In the genomic region with DNA sequence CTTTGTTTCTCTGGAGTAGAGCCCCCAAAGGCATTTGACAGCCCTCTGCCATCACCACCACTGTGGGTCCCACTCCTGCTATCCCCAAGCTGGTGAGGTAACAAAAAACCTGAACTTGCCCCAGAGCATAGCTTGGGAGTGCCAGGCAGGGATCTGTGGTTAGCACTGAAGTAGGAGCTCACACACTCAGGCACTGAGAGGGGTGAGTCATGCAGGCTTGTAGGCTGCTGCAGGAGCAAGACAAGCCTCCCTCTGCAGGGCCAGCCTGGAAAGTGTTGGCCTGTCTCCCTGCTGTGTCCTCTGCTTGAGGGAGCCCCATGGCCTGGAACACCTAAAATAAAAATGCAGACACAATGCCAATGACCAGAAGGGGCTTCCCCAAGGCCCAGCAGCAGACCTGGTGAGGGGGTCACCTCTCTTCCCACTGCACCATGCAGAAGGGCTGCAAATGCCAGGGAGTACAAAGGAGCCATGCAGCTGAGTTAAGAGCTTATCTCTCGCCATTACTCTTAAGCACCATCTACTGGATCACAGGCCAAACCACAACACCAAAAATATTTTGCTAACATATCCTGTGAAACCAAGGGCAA, we compare ENCODE assay signal across 13 cellular contexts.
DNase-seq lines count a peak whose midpoint lies in the region; ATAC-seq and TF ChIP-seq lines count a peak whose summit lies in the region.
"Had no signal": no experiment of that assay in that cellular context is flagged by ENCODE, and none has a peak within 500 bp of the region (broad histone marks: within the 10 kb centered on the region; RNA-seq: fewer than 3 reads in every experiment).

No MANE protein-coding gene starts in this region.

- no peaks in the 10 kb centered on the region for H3K36me3 ChIP-seq in OCI-LY3 (replicated peaks; ENCODE audit: low read depth, low read length)
- H3K36me3 ChIP-seq: sigmoid colon had no signal

- no peaks in the 10 kb centered on the region for H3K79me2 ChIP-seq in OCI-LY3 (ENCODE audit: low read length)
- H3K79me2 ChIP-seq: hepatocyte had no signal

- H3K4me1 ChIP-seq in OCI-LY3 (ENCODE audit: low read length): no peaks in the 10 kb centered on the region
- H3K4me1 ChIP-seq: sigmoid colon had no signal

- H3K27ac Mint-ChIP-seq in activated CD4-positive, alpha-beta T cell treated with anti-CD3 and anti-CD28 coated beads, Interleukin-2, amount 10 ng/mL, durations not matched to agents 7 days and 5 days: no peak overlapping the region
- H3K27ac Mint-ChIP-seq: T-helper 17 cell had no signal

- H3K36me3 Mint-ChIP-seq in activated CD4-positive, alpha-beta T cell treated with anti-CD3 and anti-CD28 coated beads, Interleukin-2, amount 10 ng/mL, durations not matched to agents 7 days and 5 days (ENCODE audit: low read depth): no peaks in the 10 kb centered on the region

- TF ChIP-seq CTCF in OCI-LY3 (IDR thresholded peaks at IDR 0.05; ENCODE audit: low read depth, low read length) (peak; percentile 46), choroid plexus epithelial cell (conservative IDR thresholded peaks at IDR 0.05; ENCODE audit: low read depth, low read length) (no peak), dorsolateral prefrontal cortex (IDR thresholded peaks at IDR 0.05 in 54 of 56, conservative IDR thresholded peaks at IDR 0.05 in 2 of 56; ENCODE audit: low read depth in 1 of 56, partially characterized antibody in 56 of 56) (no peak)

- no peaks in the 10 kb centered on the region for H3K9me3 Mint-ChIP-seq in activated CD4-positive, alpha-beta T cell treated with anti-CD3 and anti-CD28 coated beads, Interleukin-2, amount 10 ng/mL, durations not matched to agents 7 days and 5 days

- CTCF ChIA-PET in activated CD4-positive, alpha-beta T cell treated with anti-CD3 and anti-CD28 coated beads, Interleukin-2, amount 10 ng/mL, durations not matched to agents 7 days and 5 days (lab: Charles Lee): interaction anchor here (1.0 kb wide), 1 partner anchor 66 kb away, joined by 3 read pairs; no protein-coding TSS in a partner anchor

- H3K27ac ChIP-seq in OCI-LY3 (ENCODE audit: low read length) (no peak overlapping the region), dorsolateral prefrontal cortex (no peak overlapping the region)
- H3K27ac ChIP-seq: hepatocyte, sigmoid colon had no signal

- no peaks in the 10 kb centered on the region for H3K9me3 ChIP-seq in OCI-LY3 (ENCODE audit: insufficient read depth, low read length)
- H3K9me3 ChIP-seq: sigmoid colon had no signal

- no peaks in the 10 kb centered on the region for H4K20me1 ChIP-seq in OCI-LY3 (ENCODE audit: insufficient read depth, low read length)

- DNase-seq in SIG-M5 treated with dmso at 0.1 percent for 504 hours (lab: John Stamatoyannopoulos, UW; ENCODE audit: unreplicated experiment): peak; percentile 25
- DNase-seq in SIG-M5 (lab: John Stamatoyannopoulos, UW): no peak
- peak; percentile 3 for DNase-seq in choroid plexus epithelial cell (ENCODE audit: low read depth)
- DNase-seq in dorsolateral prefrontal cortex: no peak
- DNase-seq in DMS153 (lab: John Stamatoyannopoulos, UW): no peak
- no peak for DNase-seq in activated CD4-positive, alpha-beta T cell treated with anti-CD3 and anti-CD28 coated beads, Interleukin-2, amount 10 ng/mL, durations not matched to agents 7 days and 5 days
- DNase-seq: activated CD8-positive, alpha-beta memory T cell treated with anti-CD3 and anti-CD28 coated beads, Interleukin-2, amount 50 U/mL, for 48 hours; NCI-H446; sigmoid colon; T-helper 17 cell had no signal

- H3K4me1 Mint-ChIP-seq in activated CD4-positive, alpha-beta T cell treated with anti-CD3 and anti-CD28 coated beads, Interleukin-2, amount 10 ng/mL, durations not matched to agents 7 days and 5 days: no peaks in the 10 kb centered on the region
- H3K4me1 Mint-ChIP-seq: T-helper 17 cell had no signal

- H2AFZ ChIP-seq in OCI-LY3 (ENCODE audit: low read depth, low read length): no peak overlapping the region
- H2AFZ ChIP-seq: hepatocyte had no signal

- H3K27me3 ChIP-seq in OCI-LY3 (ENCODE audit: low read depth, low read length): no peaks in the 10 kb centered on the region
- H3K27me3 ChIP-seq in dorsolateral prefrontal cortex: peaks cover 0 to 4% (median 0%) of the 10 kb centered on the region in 45 donors
- H3K27me3 ChIP-seq: hepatocyte, sigmoid colon had no signal

- POLR2A ChIA-PET in activated CD4-positive, alpha-beta T cell treated with anti-CD3 and anti-CD28 coated beads, Interleukin-2, amount 10 ng/mL, durations not matched to agents 7 days and 5 days (lab: Charles Lee): no interaction called here

- no peak overlapping the region for H3K9ac ChIP-seq in OCI-LY3 (ENCODE audit: low read length)

- no peak overlapping the region for H3K4me2 ChIP-seq in OCI-LY3 (ENCODE audit: low read length)
- H3K4me2 ChIP-seq: hepatocyte had no signal

- H3K4me3 ChIP-seq in OCI-LY3 (ENCODE audit: low read length): no peak overlapping the region
- H3K4me3 ChIP-seq in choroid plexus epithelial cell (ENCODE audit: low read depth, low read length): no peak overlapping the region
- no peak overlapping the region for H3K4me3 ChIP-seq in dorsolateral prefrontal cortex
- H3K4me3 ChIP-seq: hepatocyte, sigmoid colon had no signal

- intact Hi-C loops in dorsolateral prefrontal cortex (cut with DNase I): no loop called here

- H3K27me3 Mint-ChIP-seq in activated CD4-positive, alpha-beta T cell treated with anti-CD3 and anti-CD28 coated beads, Interleukin-2, amount 10 ng/mL, durations not matched to agents 7 days and 5 days: peaks cover 5% of the 10 kb centered on the region
- H3K27me3 Mint-ChIP-seq: T-helper 17 cell had no signal

- H3K4me3 Mint-ChIP-seq in activated CD4-positive, alpha-beta T cell treated with anti-CD3 and anti-CD28 coated beads, Interleukin-2, amount 10 ng/mL, durations not matched to agents 7 days and 5 days: no peak overlapping the region
- H3K4me3 Mint-ChIP-seq: T-helper 17 cell had no signal

- no peak for ATAC-seq in GM21360 (IDR thresholded peaks at IDR 0.05; ENCODE audit: unreplicated experiment)
- ATAC-seq: T-helper 17 cell had no signal

Comparison
In these comparisons a context has a peak if more than half of its experiments do, and no peak if none do; other contexts are left out.
1. DNase-seq: peak in SIG-M5 treated with dmso at 0.1 percent for 504 hours (single experiment) and choroid plexus epithelial cell (single experiment); none in SIG-M5 (single experiment), dorsolateral prefrontal cortex (0 of 10), DMS153 (single experiment) and activated CD4-positive, alpha-beta T cell treated with anti-CD3 and anti-CD28 coated beads, Interleukin-2, amount 10 ng/mL, durations not matched to agents 7 days and 5 days (single experiment).